In genomic region chr11:44180107-44180506, GRCh38 we compare ENCODE assay signal across 24 cellular contexts.
"Had no signal": no experiment of that assay in that cellular context is flagged by ENCODE, and none has a peak within 500 bp of the region (broad histone marks: within the 10 kb centered on the region; RNA-seq: fewer than 3 reads in every experiment).

No MANE protein-coding gene starts in this region.

- H3K27me3 ChIP-seq: ovary, right atrium auricular region, stomach, testis, thyroid gland, transverse colon, upper lobe of left lung, vagina had no signal

- H3K36me3 ChIP-seq: left ventricle myocardium inferior, ovary, right atrium auricular region, stomach, thyroid gland, transverse colon, upper lobe of left lung, vagina had no signal

- H3K9me3 ChIP-seq: left ventricle myocardium inferior, ovary, right atrium auricular region, stomach, testis, thyroid gland, transverse colon, upper lobe of left lung, vagina had no signal

- H3K4me1 ChIP-seq: right atrium auricular region, stomach, testis, thyroid gland, transverse colon, upper lobe of left lung had no signal

- H3K27ac Mint-ChIP-seq: mesothelial cell of epicardium; natural killer cell; progenitor cell of endocrine pancreas; stimulated activated naive B cell treated with anti-CD40 and anti-IgM and Interleukin-4, amounts not matched to agents 10 μg/mL and 1 μg/mL and 100 μg/mL, for 72 hours had no signal

- H3K4me3 ChIP-seq: left ventricle myocardium inferior, lung, ovary, right atrium auricular region, skin epidermis, stomach, testis, thyroid gland, transverse colon, upper lobe of left lung, vagina had no signal

- H3K27ac ChIP-seq: left ventricle myocardium inferior, ovary, right atrium auricular region, skin epidermis, stomach, testis, thyroid gland, transverse colon, upper lobe of left lung, vagina had no signal

- DNase-seq: islet precursor cell; left ventricle myocardium inferior; mesendoderm; naive B cell; natural killer cell; ovary; stimulated activated CD4-positive, alpha-beta T cell treated with anti-CD3 and anti-CD28 coated beads, Interleukin-12 subunit alpha, Interleukin-12 subunit beta, amount 100 ng/mL, for 4 hours; stimulated activated CD4-positive, alpha-beta T cell treated with anti-CD3 and anti-CD28 coated beads, Interleukin-15, amount 100 ng/mL, for 24 hours; stimulated activated CD4-positive, alpha-beta T cell treated with anti-CD3 and anti-CD28 coated beads, Interleukin-2, amount 100 ng/mL, for 24 hours; stimulated activated CD4-positive, alpha-beta T cell treated with anti-CD3 and anti-CD28 coated beads, Interleukin-4, amount 100 ng/mL, for 1 hour; stimulated activated naive B cell treated with anti-CD40 and anti-IgM and Interleukin-4, amounts not matched to agents 10 μg/mL and 1 μg/mL and 100 μg/mL, for 72 hours; stimulated activated naive CD8-positive, alpha-beta T cell treated with anti-CD3 and anti-CD28 coated beads, Interleukin-15, Interleukin-2, amounts not matched to agents 100 U/mL and 50 U/mL, for 24 hours; stomach; testis; thyroid gland; transverse colon had no signal

- H3K4me3 Mint-ChIP-seq: mesothelial cell of epicardium; naive B cell; natural killer cell; stimulated activated naive B cell treated with anti-CD40 and anti-IgM and Interleukin-4, amounts not matched to agents 10 μg/mL and 1 μg/mL and 100 μg/mL, for 72 hours had no signal

- H3K9me3 Mint-ChIP-seq: naive B cell; natural killer cell; stimulated activated naive B cell treated with anti-CD40 and anti-IgM and Interleukin-4, amounts not matched to agents 10 μg/mL and 1 μg/mL and 100 μg/mL, for 72 hours had no signal

- ATAC-seq: natural killer cell; sciatic nerve; stimulated activated naive B cell treated with anti-CD40 and anti-IgM and Interleukin-4, amounts not matched to agents 10 μg/mL and 1 μg/mL and 100 μg/mL, for 72 hours; stimulated activated naive CD8-positive, alpha-beta T cell treated with anti-CD3 and anti-CD28 coated beads, Interleukin-15, Interleukin-2, amounts not matched to agents 100 U/mL and 50 U/mL, for 24 hours had no signal

- H3K27me3 Mint-ChIP-seq: naive B cell; progenitor cell of endocrine pancreas; stimulated activated naive B cell treated with anti-CD40 and anti-IgM and Interleukin-4, amounts not matched to agents 10 μg/mL and 1 μg/mL and 100 μg/mL, for 72 hours had no signal

- H3K36me3 Mint-ChIP-seq: natural killer cell had no signal
